ENCODE assay signal across 21 cellular contexts in genomic region chr15:55619783-55620182, GRCh38. TPM values are rescaled to one million over a fixed set of nuclear protein-coding genes. Genes with fewer than 3 reads are reported as not detected.
"Had no signal": no experiment of that assay in that cellular context is flagged by ENCODE, and none has a peak within 500 bp of the region (broad histone marks: within the 10 kb centered on the region; RNA-seq: fewer than 3 reads in every experiment).

No MANE protein-coding gene starts in this region.

- H3K36me3 ChIP-seq: brain microvascular endothelial cell had no signal

- H3K4me3 ChIP-seq: cardiac muscle cell had no signal

- H3K36me3 Mint-ChIP-seq: activated naive CD4-positive, alpha-beta T cell treated with anti-CD3 and anti-CD28 coated beads, Interleukin-2, amount 10 ng/mL, durations not matched to agents 7 days and 5 days; activated naive CD8-positive, alpha-beta T cell treated with anti-CD3 and anti-CD28 coated beads for 36 hours had no signal

- H3K27ac Mint-ChIP-seq: activated CD8-positive, alpha-beta T cell treated with anti-CD3 and anti-CD28 coated beads for 36 hours; activated naive CD4-positive, alpha-beta T cell treated with anti-CD3 and anti-CD28 coated beads, Interleukin-2, amount 10 ng/mL, durations not matched to agents 7 days and 5 days; activated naive CD8-positive, alpha-beta T cell treated with anti-CD3 and anti-CD28 coated beads for 36 hours; activated T-cell treated with anti-CD3 and anti-CD28 coated beads, Interleukin-2, amount 50 U/mL, for 72 hours; activated T-helper 2 cell treated with anti-CD3 and anti-CD28 coated beads, Interferon-gamma antibody, Interleukin-2, Interleukin-4, amounts not matched to agents 10 μg/mL and 5 μg/mL and 100 μg/mL, durations not matched to agents 14 hours and 24 hours and 36 hours; T-helper 17 cell had no signal

- DNase-seq: activated CD4-positive, alpha-beta T cell treated with anti-CD3 and anti-CD28 coated beads for 4 hours; activated CD8-positive, alpha-beta memory T cell treated with anti-CD3 and anti-CD28 coated beads, Interleukin-2, amount 50 U/mL, for 4 hours; activated CD8-positive, alpha-beta T cell treated with anti-CD3 and anti-CD28 coated beads for 36 hours; activated gamma-delta T cell treated with Interleukin-2 at 50 U/mL for 16 hours; activated naive CD4-positive, alpha-beta T cell treated with anti-CD3 and anti-CD28 coated beads, Interleukin-2, amount 10 ng/mL, durations not matched to agents 7 days and 5 days; activated naive CD8-positive, alpha-beta T cell treated with anti-CD3 and anti-CD28 coated beads for 36 hours; activated T-cell treated with anti-CD3 and anti-CD28 coated beads, Interleukin-2, amount 50 U/mL, for 72 hours; brain microvascular endothelial cell; Karpas-422; NCI-H1092; NCI-H1417; NCI-H1930; NCI-H446; NCI-H524; PC-3; SHP77 treated with DMSO at 0.1 percent for 48 hours; T-helper 17 cell; T1000; WERI-Rb-1 had no signal

- H3K27ac ChIP-seq: brain microvascular endothelial cell, WERI-Rb-1 had no signal

- H3K27me3 ChIP-seq: brain microvascular endothelial cell, cardiac muscle cell had no signal

- H3K4me3 Mint-ChIP-seq: activated CD8-positive, alpha-beta T cell treated with anti-CD3 and anti-CD28 coated beads for 36 hours; activated naive CD4-positive, alpha-beta T cell treated with anti-CD3 and anti-CD28 coated beads, Interleukin-2, amount 10 ng/mL, durations not matched to agents 7 days and 5 days; activated naive CD8-positive, alpha-beta T cell treated with anti-CD3 and anti-CD28 coated beads for 36 hours; activated T-cell treated with anti-CD3 and anti-CD28 coated beads, Interleukin-2, amount 50 U/mL, for 72 hours; T-helper 17 cell had no signal

- H3K4me1 Mint-ChIP-seq: activated naive CD4-positive, alpha-beta T cell treated with anti-CD3 and anti-CD28 coated beads, Interleukin-2, amount 10 ng/mL, durations not matched to agents 7 days and 5 days; activated naive CD8-positive, alpha-beta T cell treated with anti-CD3 and anti-CD28 coated beads for 36 hours; T-helper 17 cell had no signal

- H3K9me3 Mint-ChIP-seq: activated CD8-positive, alpha-beta T cell treated with anti-CD3 and anti-CD28 coated beads for 36 hours; activated naive CD4-positive, alpha-beta T cell treated with anti-CD3 and anti-CD28 coated beads, Interleukin-2, amount 10 ng/mL, durations not matched to agents 7 days and 5 days; activated naive CD8-positive, alpha-beta T cell treated with anti-CD3 and anti-CD28 coated beads for 36 hours; activated T-cell treated with anti-CD3 and anti-CD28 coated beads, Interleukin-2, amount 50 U/mL, for 72 hours; activated T-helper 2 cell treated with anti-CD3 and anti-CD28 coated beads, Interferon-gamma antibody, Interleukin-2, Interleukin-4, amounts not matched to agents 10 μg/mL and 5 μg/mL and 100 μg/mL, durations not matched to agents 14 hours and 24 hours and 36 hours had no signal

RNA-seq across cellular contexts. Expression of gene PYGO1, which starts 31.6 kb away (rescaled TPM):
- total RNA-seq: activated CD8-positive, alpha-beta T cell treated with anti-CD3 and anti-CD28 coated beads for 36 hours; activated naive CD8-positive, alpha-beta T cell treated with anti-CD3 and anti-CD28 coated beads for 36 hours; activated T-cell treated with anti-CD3 and anti-CD28 coated beads, Interleukin-2, amount 50 U/mL, for 72 hours; T-helper 17 cell had no signal
